8 cellular contexts compared by ENCODE assay signal in the genomic region with DNA sequence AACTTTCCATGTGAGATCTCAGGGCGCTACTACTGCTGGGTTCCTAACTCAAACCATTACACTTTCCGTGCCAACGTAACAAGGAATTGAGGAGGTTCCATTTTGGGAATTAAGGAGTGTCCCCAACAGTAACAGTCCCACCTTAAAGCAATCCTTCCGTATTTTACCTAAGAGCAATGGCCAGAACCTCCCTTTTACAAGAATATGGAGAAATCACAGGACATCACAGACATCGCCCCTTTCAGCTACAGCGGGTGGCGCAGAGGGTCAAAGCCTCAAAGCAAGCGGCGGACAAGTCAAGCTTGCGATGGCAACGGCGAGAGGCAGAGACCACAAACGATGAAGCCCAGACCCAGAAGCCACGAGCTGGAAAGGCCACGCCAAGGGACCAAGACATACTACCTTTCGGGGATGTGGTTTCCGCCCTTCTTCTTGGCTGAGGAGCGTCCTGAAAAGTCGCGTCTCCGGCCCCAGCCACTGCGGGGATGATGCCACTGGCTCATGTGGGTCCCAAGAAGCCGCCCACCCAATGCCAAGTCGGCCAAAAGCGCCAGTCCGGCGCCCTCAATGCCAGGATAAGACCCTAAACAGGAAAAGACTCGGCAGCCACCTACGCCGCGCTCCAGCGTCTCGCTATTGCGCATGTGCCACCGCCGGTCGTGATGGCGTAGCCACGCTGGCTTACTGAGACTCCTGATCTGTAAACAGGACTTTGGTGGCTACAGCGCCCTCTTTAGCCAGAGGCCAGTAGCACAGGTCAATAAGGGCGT. TPM values are rescaled to one million over a fixed set of nuclear protein-coding genes. Genes with fewer than 3 reads are reported as not detected.
DNase-seq lines count a peak whose midpoint lies in the region; ATAC-seq and FAIRE-seq lines count a peak whose summit lies in the region.

A gene (minus strand): TSS at position 632 of the 770 bp plus-strand sequence. CDS start 129 bp downstream, at position 503.

- intact Hi-C loops in activated CD4-positive, alpha-beta T cell treated with anti-CD3 and anti-CD28 coated beads, Interleukin-2, amount 10 ng/mL, durations not matched to agents 24 days and 14 days (cut with micrococcal nuclease): loop anchor here (1.0 kb wide), 1 partner anchor 42 kb away; a partner anchor contains a TSS

- peaks cover 31% of the 10 kb centered on the region for H3K36me3 ChIP-seq in BLaER1

- H3K4me3 ChIP-seq in BLaER1: peak within 1 kb of the TSS; percentile 85

- no peaks in the 10 kb centered on the region for H3K9me3 Mint-ChIP-seq in activated CD4-positive, alpha-beta T cell treated with anti-CD3 and anti-CD28 coated beads, Interleukin-2, amount 10 ng/mL, durations not matched to agents 24 days and 14 days

- peak within 1 kb of the TSS; percentile 91 for H3K4me3 Mint-ChIP-seq in activated CD4-positive, alpha-beta T cell treated with anti-CD3 and anti-CD28 coated beads, Interleukin-2, amount 10 ng/mL, durations not matched to agents 24 days and 14 days

- DNase-seq in GM19239 (ENCODE audit: insufficient read length, low spot score) (peak; percentile 79), NCI-H526 (lab: John Stamatoyannopoulos, UW) (peak; percentile 91 to 96), dedifferentiated amniotic fluid mesenchymal stem cell (ENCODE audit: extremely low spot score) (peak; percentile 94), left lobe of liver (ENCODE audit: low spot score) (peak; percentile 95)
- peak; percentile 99 for DNase-seq in activated CD4-positive, alpha-beta T cell treated with anti-CD3 and anti-CD28 coated beads, Interleukin-2, amount 10 ng/mL, durations not matched to agents 24 days and 14 days
- peak; percentile 97 to 99 for DNase-seq in stimulated activated CD4-positive, alpha-beta T cell treated with anti-CD3 and anti-CD28 coated beads, Interleukin-2, amount 100 ng/mL, for 48 hours

- peaks cover 23% of the 10 kb centered on the region for H3K36me3 Mint-ChIP-seq in activated CD4-positive, alpha-beta T cell treated with anti-CD3 and anti-CD28 coated beads, Interleukin-2, amount 10 ng/mL, durations not matched to agents 24 days and 14 days (ENCODE audit: low read depth)

- H3K27ac ChIP-seq in BLaER1: peak within 1 kb of the TSS; percentile 88

- peak; percentile 99 for ATAC-seq in HG03460 (IDR thresholded peaks at IDR 0.05; ENCODE audit: unreplicated experiment)
- peak; percentile 100 for ATAC-seq in left lobe of liver

- peak; percentile 99 for FAIRE-seq in GM19239 (lab: Jason Lieb, UNC)

- peaks cover 5% of the 10 kb centered on the region; the same call in 1 of the 2 replicates for H4K20me1 ChIP-seq in BLaER1

- peaks cover 4% of the 10 kb centered on the region for H3K27me3 Mint-ChIP-seq in activated CD4-positive, alpha-beta T cell treated with anti-CD3 and anti-CD28 coated beads, Interleukin-2, amount 10 ng/mL, durations not matched to agents 24 days and 14 days

- H3K27ac Mint-ChIP-seq in activated CD4-positive, alpha-beta T cell treated with anti-CD3 and anti-CD28 coated beads, Interleukin-2, amount 10 ng/mL, durations not matched to agents 24 days and 14 days: peak within 1 kb of the TSS; percentile 93

- H3K4me1 Mint-ChIP-seq in activated CD4-positive, alpha-beta T cell treated with anti-CD3 and anti-CD28 coated beads, Interleukin-2, amount 10 ng/mL, durations not matched to agents 24 days and 14 days: peaks cover 13% of the 10 kb centered on the region

- no peaks in the 10 kb centered on the region for H3K27me3 ChIP-seq in BLaER1

- no peaks in the 10 kb centered on the region for H3K9me3 ChIP-seq in BLaER1

- H3K4me1 ChIP-seq in BLaER1: peaks cover 18% of the 10 kb centered on the region

- H3K4me2 ChIP-seq in BLaER1: peak within 1 kb of the TSS; percentile 91

- peak within 1 kb of the TSS; percentile 89 for H3K9ac ChIP-seq in BLaER1

RNA-seq across cellular contexts. Expression of the gene that starts here (rescaled TPM):
- total RNA-seq in activated CD4-positive, alpha-beta T cell treated with anti-CD3 and anti-CD28 coated beads, Interleukin-2, amount 10 ng/mL, durations not matched to agents 24 days and 14 days: 38.1 and 39.5 TPM in 2 replicates
- 6.5 TPM for total RNA-seq in left lobe of liver

Comparison
In these comparisons a context has a peak if more than half of its experiments do, and no peak if none do; other contexts are left out.
1. Peak in every context shown above with its lines: DNase-seq, ATAC-seq, H3K4me3 ChIP-seq and H3K27ac ChIP-seq.